Comparison of ENCODE assay signal across 1 cellular context in genomic region chr1:27525296-27526271, GRCh38.
TF ChIP-seq lines count a peak whose summit lies in the region.

No MANE protein-coding gene starts in this region.

TF ChIP-seq in GM12878, 131 proteins besides CTCF, POLR2A, EP300 and RAD21 (continued from another document):
- TF ChIP-seq ELK1 (IDR thresholded peaks at IDR 0.05; ENCODE audit: low read depth, low read length), result no peak
- peak; percentile 16; the same call in 1 of the 2 replicates for TF ChIP-seq HDGF (IDR thresholded peaks at IDR 0.05)
- peak; percentile 62; the same call in 1 of the 2 replicates for TF ChIP-seq GATAD2B (conservative IDR thresholded peaks at IDR 0.05; ENCODE audit: low read depth)
- TF ChIP-seq ZZZ3 (IDR thresholded peaks at IDR 0.05; ENCODE audit: control insufficient read depth, insufficient read length, low read depth), result no peak
- TF ChIP-seq SPI1 (IDR thresholded peaks at IDR 0.05; ENCODE audit: borderline replicate concordance, insufficient read depth, low read depth, low read length), result peak; percentile 59; the same call in 1 of the 2 replicates
- TF ChIP-seq IKZF2 (IDR thresholded peaks at IDR 0.05), result peak in 1 of 2 experiments; percentile 27; a peak in 3 of 4 replicates
- no peak for TF ChIP-seq BCLAF1 (IDR thresholded peaks at IDR 0.05)
- peak; percentile 29 for TF ChIP-seq SP1 (IDR thresholded peaks at IDR 0.05; ENCODE audit: low read depth, low read length)
- TF ChIP-seq EED (IDR thresholded peaks at IDR 0.05; ENCODE audit: low read depth), result peak; percentile 56; the same call in 1 of the 2 replicates
- TF ChIP-seq IKZF1 (conservative IDR thresholded peaks at IDR 0.05), result peak; percentile 70; the same call in 1 of the 2 replicates
- 0 out of 2 replicates have a peak, but pooled peaks have one; percentile 61 for TF ChIP-seq MEF2A (IDR thresholded peaks at IDR 0.05; ENCODE audit: insufficient read depth, low read depth, low read length)
- TF ChIP-seq DPF2 (IDR thresholded peaks at IDR 0.05), result peak; percentile 28; the same call in 1 of the 2 replicates
- TF ChIP-seq CEBPB (IDR thresholded peaks at IDR 0.05; ENCODE audit: borderline replicate concordance in 1 of 2, low read depth in 2 of 2, low read length in 2 of 2), result no peak
- peak; percentile 81 for TF ChIP-seq MEF2B (IDR thresholded peaks at IDR 0.05; ENCODE audit: partially characterized antibody, poor library complexity, severe bottlenecking)
- peak; percentile 14 for TF ChIP-seq USF1 (IDR thresholded peaks at IDR 0.05; ENCODE audit: borderline replicate concordance, extremely low read length, insufficient read depth, low read depth, low read length)
- 0 out of 2 replicates have a peak, but pooled peaks have one; percentile 25 for TF ChIP-seq MAX (IDR thresholded peaks at IDR 0.05; ENCODE audit: low read depth, low read length)
- peak; percentile 89 to 94 for TF ChIP-seq BHLHE40 (IDR thresholded peaks at IDR 0.05; ENCODE audit: borderline replicate concordance in 1 of 2, low read depth in 2 of 2, low read length in 1 of 2)
- peak; percentile 50 for TF ChIP-seq NR2F1 (conservative IDR thresholded peaks at IDR 0.05)
- TF ChIP-seq ZNF592 (IDR thresholded peaks at IDR 0.05), result no peak
- TF ChIP-seq HSF1 (IDR thresholded peaks at IDR 0.05; ENCODE audit: low read depth, low read length), result no peak
- TF ChIP-seq POLR2AphosphoS2 (IDR thresholded peaks at IDR 0.05; ENCODE audit: low read depth, low read length), result no peak
- TF ChIP-seq TCF3 (IDR thresholded peaks at IDR 0.05; ENCODE audit: borderline replicate concordance, insufficient read depth, low read depth, low read length), result no peak
- TF ChIP-seq EGR1 (IDR thresholded peaks at IDR 0.05; ENCODE audit: borderline replicate concordance in 1 of 2, low read depth in 2 of 2, low read length in 2 of 2), result peak in 1 of 2 experiments; percentile 71; a peak in 1 of 3 replicates
TF ChIP-seq in GM12878: peak in this region for 22.
